ENCODE assay signal across 29 cellular contexts in the genomic region with DNA sequence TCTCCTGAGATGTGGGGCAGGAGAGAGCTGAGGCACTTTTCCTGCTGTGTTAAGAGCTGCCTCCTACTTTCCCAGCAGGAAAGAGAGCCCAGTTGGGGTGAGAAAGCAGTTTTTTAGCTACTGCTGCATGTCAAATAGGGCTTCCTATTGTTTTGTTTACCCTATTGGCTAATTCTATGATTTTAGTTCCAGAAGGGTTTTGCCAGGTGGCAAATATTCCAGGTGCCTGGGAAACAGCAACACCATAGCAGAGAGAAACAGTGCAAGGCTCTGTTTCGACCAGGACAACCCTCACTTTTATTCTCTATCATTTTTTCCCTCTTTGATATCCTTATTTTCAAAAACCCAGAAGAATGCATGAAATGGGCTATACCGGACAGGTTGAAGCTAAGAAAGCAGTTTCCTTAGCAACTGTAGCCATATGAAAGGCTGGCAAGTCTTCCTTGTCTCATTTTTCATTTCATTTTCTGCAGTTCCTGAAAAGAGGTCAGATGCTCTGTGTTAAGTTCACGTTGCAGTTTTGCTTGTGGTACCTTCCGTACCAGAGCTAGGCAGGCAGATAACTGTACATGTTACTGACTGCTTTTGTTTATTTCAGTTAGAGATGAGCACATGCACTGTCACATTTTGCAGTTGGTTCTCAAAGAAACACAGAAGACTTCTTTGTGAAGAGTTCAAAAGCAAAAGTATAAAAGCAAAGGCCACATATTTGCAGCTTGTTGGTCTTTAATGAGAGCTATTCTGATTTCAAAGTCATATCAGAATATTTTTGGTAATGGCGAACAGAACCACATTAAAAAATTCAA.
DNase-seq lines count a peak whose midpoint lies in the region; ATAC-seq lines count a peak whose summit lies in the region.
"Had no signal": no experiment of that assay in that cellular context is flagged by ENCODE, and none has a peak within 500 bp of the region (broad histone marks: within the 10 kb centered on the region; RNA-seq: fewer than 3 reads in every experiment).

No MANE protein-coding gene starts in this region.

- peak; percentile 61 for ATAC-seq in GM21390 (IDR thresholded peaks at IDR 0.05; ENCODE audit: unreplicated experiment)
- ATAC-seq in left lobe of liver: peak; percentile 91
- ATAC-seq in GM18909 (IDR thresholded peaks at IDR 0.05; ENCODE audit: poor library complexity, unreplicated experiment): no peak
- ATAC-seq: A549; esophagus mucosa; heart left ventricle; left ventricle myocardium superior; Right ventricle myocardium inferior; stimulated activated effector memory CD8-positive, alpha-beta T cell treated with anti-CD3 and anti-CD28 coated beads, Interleukin-12 subunit alpha, Interleukin-12 subunit beta, amount 100 ng/mL, for 72 hours had no signal

- DNase-seq in COLO829 (ENCODE audit: low spot score) (peak; percentile 34), OCI-M1 (lab: John Stamatoyannopoulos, UW) (peak; percentile 13), left lobe of liver (ENCODE audit: low spot score) (no peak), SW480 (ENCODE audit: low spot score) (no peak), nucleus accumbens (lab: John Stamatoyannopoulos, UW) (no peak)
- DNase-seq in stimulated activated CD4-positive, alpha-beta T cell treated with anti-CD3 and anti-CD28 coated beads, Interleukin-2, amount 100 ng/mL, for 24 hours: no peak
- DNase-seq: activated CD4-positive, alpha-beta memory T cell treated with anti-CD3 and anti-CD28 coated beads for 36 hours; activated CD4-positive, alpha-beta T cell treated with anti-CD3 and anti-CD28 coated beads for 1 hour; activated CD8-positive, alpha-beta memory T cell treated with anti-CD3 and anti-CD28 coated beads, Interleukin-2, amount 50 U/mL, for 4 hours; activated naive CD4-positive, alpha-beta T cell treated with Interleukin-2 at 50 U/mL for 16 hours; CD4-positive, CD25-positive, alpha-beta regulatory T cell; endodermal cell; foreskin fibroblast; H7; heart left ventricle; left ventricle myocardium superior; NCI-H1092 treated with DMSO at 0.1 percent for 48 hours; NCI-H187; NCI-H2171 treated with DMSO at 0.1 percent for 48 hours; NCI-H510A; PC-9; stimulated activated CD4-positive, alpha-beta T cell treated with anti-CD3 and anti-CD28 coated beads, Interleukin-15, amount 100 ng/mL, for 24 hours; transverse colon had no signal

Comparison
In these comparisons a context has a peak if more than half of its experiments do, and no peak if none do; other contexts are left out.
1. DNase-seq: peak in COLO829 (single experiment) and OCI-M1 (single experiment); none in left lobe of liver (single experiment), SW480 (single experiment), nucleus accumbens (0 of 56) and stimulated activated CD4-positive, alpha-beta T cell treated with anti-CD3 and anti-CD28 coated beads, Interleukin-2, amount 100 ng/mL, for 24 hours (0 of 2).